ENCODE assay signal across 1 cellular context in the genomic region with DNA sequence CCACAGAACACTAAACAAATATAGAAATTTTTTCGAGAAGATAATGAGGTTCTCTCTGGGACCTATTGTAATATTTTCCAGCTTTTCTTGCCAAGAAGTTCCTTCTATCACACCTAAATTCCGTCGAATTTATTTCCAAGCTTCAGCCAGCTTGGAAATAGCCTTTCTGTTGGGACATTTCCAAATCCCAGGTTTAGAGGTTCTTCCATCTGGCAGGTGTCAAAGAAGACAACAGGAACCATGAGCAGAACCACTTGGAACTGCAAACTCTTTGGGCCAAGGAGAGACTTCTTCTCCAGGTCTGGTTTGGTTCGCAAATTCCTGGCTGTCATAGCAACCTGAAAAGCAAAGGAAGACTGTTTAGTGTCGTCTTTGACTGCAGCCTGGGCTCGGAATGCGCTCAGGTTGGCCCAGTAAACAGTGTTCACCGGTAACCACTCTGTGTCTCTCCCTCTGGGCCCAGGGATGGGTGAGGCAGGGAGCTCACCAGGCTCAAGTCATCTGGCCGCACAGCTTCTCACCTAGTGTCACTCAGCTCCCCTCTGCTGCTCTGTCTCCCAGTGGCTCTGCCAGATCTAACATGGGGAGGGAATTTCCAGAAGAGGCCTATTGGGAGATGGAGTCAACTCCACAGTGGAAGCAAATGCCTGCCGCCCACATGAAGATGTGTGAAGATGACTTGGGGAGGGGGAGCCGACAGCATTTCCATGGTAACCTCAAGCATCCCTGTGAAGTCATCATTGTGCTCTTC.
TF ChIP-seq lines count a peak whose summit lies in the region.

No MANE protein-coding gene starts in this region.

TF ChIP-seq in SK-N-SH, 30 proteins besides CTCF, POLR2A, EP300 and RAD21:
- TF ChIP-seq MAX (IDR thresholded peaks at IDR 0.05; ENCODE audit: low read depth) = no peak
- TF ChIP-seq SMC3 (IDR thresholded peaks at IDR 0.05; ENCODE audit: low read depth, low read length) = no peak
- no peak for TF ChIP-seq NRF1 (IDR thresholded peaks at IDR 0.05; ENCODE audit: low read depth, low read length)
- no peak for TF ChIP-seq MXI1 (IDR thresholded peaks at IDR 0.05; ENCODE audit: low read depth, low read length)
- TF ChIP-seq, protein P1, sequence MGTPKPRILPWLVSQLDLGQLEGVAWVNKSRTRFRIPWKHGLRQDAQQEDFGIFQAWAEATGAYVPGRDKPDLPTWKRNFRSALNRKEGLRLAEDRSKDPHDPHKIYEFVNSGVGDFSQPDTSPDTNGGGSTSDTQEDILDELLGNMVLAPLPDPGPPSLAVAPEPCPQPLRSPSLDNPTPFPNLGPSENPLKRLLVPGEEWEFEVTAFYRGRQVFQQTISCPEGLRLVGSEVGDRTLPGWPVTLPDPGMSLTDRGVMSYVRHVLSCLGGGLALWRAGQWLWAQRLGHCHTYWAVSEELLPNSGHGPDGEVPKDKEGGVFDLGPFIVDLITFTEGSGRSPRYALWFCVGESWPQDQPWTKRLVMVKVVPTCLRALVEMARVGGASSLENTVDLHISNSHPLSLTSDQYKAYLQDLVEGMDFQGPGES (IDR thresholded peaks at IDR 0.05; ENCODE audit: low read depth, low read length) = no peak
- TF ChIP-seq FOXM1 (IDR thresholded peaks at IDR 0.05; ENCODE audit: low read depth) = no peak
- no peak for TF ChIP-seq USF1 (IDR thresholded peaks at IDR 0.05; ENCODE audit: borderline replicate concordance, low read depth)
- no peak for TF ChIP-seq ELF1 (IDR thresholded peaks at IDR 0.05)
- TF ChIP-seq JUND (IDR thresholded peaks at IDR 0.05) = no peak
- no peak for TF ChIP-seq PBX3 (IDR thresholded peaks at IDR 0.05)
- no peak for TF ChIP-seq GABPA (IDR thresholded peaks at IDR 0.05; ENCODE audit: low read depth)
- no peak for TF ChIP-seq MEF2A (IDR thresholded peaks at IDR 0.05; ENCODE audit: borderline replicate concordance, low read depth)
- no peak for TF ChIP-seq NFIC (IDR thresholded peaks at IDR 0.05; ENCODE audit: borderline replicate concordance)
- TF ChIP-seq POLR2AphosphoS5 (IDR thresholded peaks at IDR 0.05; ENCODE audit: low read depth, low read length) = no peak
- TF ChIP-seq, protein P2, sequence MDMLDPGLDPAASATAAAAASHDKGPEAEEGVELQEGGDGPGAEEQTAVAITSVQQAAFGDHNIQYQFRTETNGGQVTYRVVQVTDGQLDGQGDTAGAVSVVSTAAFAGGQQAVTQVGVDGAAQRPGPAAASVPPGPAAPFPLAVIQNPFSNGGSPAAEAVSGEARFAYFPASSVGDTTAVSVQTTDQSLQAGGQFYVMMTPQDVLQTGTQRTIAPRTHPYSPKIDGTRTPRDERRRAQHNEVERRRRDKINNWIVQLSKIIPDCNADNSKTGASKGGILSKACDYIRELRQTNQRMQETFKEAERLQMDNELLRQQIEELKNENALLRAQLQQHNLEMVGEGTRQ (IDR thresholded peaks at IDR 0.05; ENCODE audit: borderline replicate concordance, low read depth, low read length) = no peak
- no peak for TF ChIP-seq RXRA (IDR thresholded peaks at IDR 0.05; ENCODE audit: borderline replicate concordance, low read depth)
- TF ChIP-seq TAF1 (IDR thresholded peaks at IDR 0.05; ENCODE audit: borderline replicate concordance, low read depth, low read length) = no peak
- no peak for TF ChIP-seq RCOR1 (IDR thresholded peaks at IDR 0.05; ENCODE audit: low read length)
TF ChIP-seq in SK-N-SH: peak in this region for 0.
